In genomic region chr2:101699191-101699938, GRCh38 we compare ENCODE assay signal across 8 cellular contexts. TPM values are rescaled to one million over a fixed set of nuclear protein-coding genes. Genes with fewer than 3 reads are reported as not detected.
DNase-seq lines count a peak whose midpoint lies in the region; ATAC-seq, FAIRE-seq and TF ChIP-seq lines count a peak whose summit lies in the region.

No MANE protein-coding gene starts in this region.

- TF ChIP-seq POLR2A in suprapubic skin (IDR thresholded peaks at IDR 0.05): no peak
- no peak for TF ChIP-seq POLR2A in adrenal gland (IDR thresholded peaks at IDR 0.05)

- FAIRE-seq in keratinocyte (lab: Jason Lieb, UNC): no peak

- no peaks in the 10 kb centered on the region for H3K9me1 ChIP-seq in keratinocyte (ENCODE audit: control insufficient read depth, extremely low read depth, insufficient read depth, low read length)

- peaks cover 62% of the 10 kb centered on the region for H3K79me2 ChIP-seq in keratinocyte (ENCODE audit: control insufficient read depth, insufficient read depth, low read length)

- H3K4me2 ChIP-seq in keratinocyte (ENCODE audit: control insufficient read depth, extremely low read depth, insufficient read depth, low read depth, low read length): peak overlapping the region; percentile 92

- H3K4me3 ChIP-seq in keratinocyte (ENCODE audit: control insufficient read depth in 2 of 3, extremely low read depth in 1 of 3, insufficient read depth in 2 of 3, low read depth in 1 of 3, low read length in 3 of 3) (peak overlapping the region; percentile 53 to 99 (median 95)), suprapubic skin (peak overlapping the region; percentile 72), adrenal gland (peak overlapping the region in 2 of 4 donors; percentile 29 to 91)

- peaks cover 22% of the 10 kb centered on the region for H3K36me3 Mint-ChIP-seq in activated naive CD4-positive, alpha-beta T cell treated with anti-CD3 and anti-CD28 coated beads, Interleukin-2, amount 10 ng/mL, durations not matched to agents 7 days and 5 days

- TF ChIP-seq CTCF in keratinocyte (optimal IDR thresholded peaks at IDR 0.05 in 1 of 3, IDR thresholded peaks at IDR 0.05 in 1 of 3, conservative IDR thresholded peaks at IDR 0.05 in 1 of 3; ENCODE audit: extremely low read depth in 1 of 3, insufficient read depth in 2 of 3, low read length in 3 of 3): no peak
- TF ChIP-seq CTCF in suprapubic skin (IDR thresholded peaks at IDR 0.05): no peak
- no peak for TF ChIP-seq CTCF in adrenal gland (IDR thresholded peaks at IDR 0.05)

- H3K4me1 ChIP-seq in keratinocyte (ENCODE audit: control insufficient read depth, extremely low read depth, insufficient read depth, low read length) (peaks cover 23% of the 10 kb centered on the region), suprapubic skin (peaks cover 41% of the 10 kb centered on the region), adrenal gland (replicated peaks in 1 of 2) (peaks cover 3 to 43% of the 10 kb centered on the region in 2 donors)

- intact Hi-C loops in adrenal gland (cut with DNase I): loop anchor here in 1 of 2 donors (10.0 kb wide), 2 partner anchors 125 to 285 kb away; no protein-coding TSS in a partner anchor

- H3K9me3 Mint-ChIP-seq in activated naive CD4-positive, alpha-beta T cell treated with anti-CD3 and anti-CD28 coated beads, Interleukin-2, amount 10 ng/mL, durations not matched to agents 7 days and 5 days: peaks cover 2% of the 10 kb centered on the region

- CTCF ChIA-PET in activated naive CD4-positive, alpha-beta T cell treated with anti-CD3 and anti-CD28 coated beads, Interleukin-2, amount 10 ng/mL, durations not matched to agents 7 days and 5 days (lab: Charles Lee): interaction anchor here (0.6 to 3.1 kb wide), 6 partner anchors 18 to 357 kb away, joined by 3 to 23 read pairs (median 4); no protein-coding TSS in a partner anchor

- peaks cover 11% of the 10 kb centered on the region for H4K20me1 ChIP-seq in keratinocyte (ENCODE audit: control insufficient read depth, extremely low read depth, insufficient read depth, low read length)

- no peaks in the 10 kb centered on the region for H3K27me3 Mint-ChIP-seq in activated naive CD4-positive, alpha-beta T cell treated with anti-CD3 and anti-CD28 coated beads, Interleukin-2, amount 10 ng/mL, durations not matched to agents 7 days and 5 days

- H3K27ac Mint-ChIP-seq in activated naive CD4-positive, alpha-beta T cell treated with anti-CD3 and anti-CD28 coated beads, Interleukin-2, amount 10 ng/mL, durations not matched to agents 7 days and 5 days: no peak overlapping the region

- H3K4me1 Mint-ChIP-seq in activated naive CD4-positive, alpha-beta T cell treated with anti-CD3 and anti-CD28 coated beads, Interleukin-2, amount 10 ng/mL, durations not matched to agents 7 days and 5 days: peaks cover 32% of the 10 kb centered on the region

- H3K4me3 Mint-ChIP-seq in activated naive CD4-positive, alpha-beta T cell treated with anti-CD3 and anti-CD28 coated beads, Interleukin-2, amount 10 ng/mL, durations not matched to agents 7 days and 5 days: no peak overlapping the region

- peak overlapping the region; percentile 92 for H3K9ac ChIP-seq in keratinocyte (ENCODE audit: control insufficient read depth, extremely low read depth, insufficient read depth, low read length)

- H3K27ac ChIP-seq in keratinocyte (ENCODE audit: control insufficient read depth, insufficient read depth, low read length): peak overlapping the region; percentile 87
- H3K27ac ChIP-seq in suprapubic skin: peak overlapping the region; percentile 75
- H3K27ac ChIP-seq in adrenal gland: no peak overlapping the region

- no peaks in the 10 kb centered on the region for H3K27me3 ChIP-seq in keratinocyte (ENCODE audit: control insufficient read depth, extremely low read depth, insufficient read depth, low read length)
- no peaks in the 10 kb centered on the region for H3K27me3 ChIP-seq in suprapubic skin
- no peaks in the 10 kb centered on the region for H3K27me3 ChIP-seq in adrenal gland

- WGBS in suprapubic skin: 35% methylated on average over 15 of the region's 15 CpGs
- 65 to 78% (median 68%) methylated on average over 15 of the region's 15 CpGs for WGBS in adrenal gland, 4 donors

- dilution Hi-C loops in keratinocyte (cut with MboI; ENCODE audit: extremely low pct_ligation_motif_present, low sequenced_read_pairs): no loop called here

- peaks cover 4 to 9% of the 10 kb centered on the region in 2 experiments for H3K36me3 ChIP-seq in keratinocyte (ENCODE audit: control insufficient read depth in 2 of 2, extremely low read depth in 1 of 2, insufficient read depth in 2 of 2, low read length in 2 of 2)
- no peaks in the 10 kb centered on the region for H3K36me3 ChIP-seq in suprapubic skin
- no peaks in the 10 kb centered on the region for H3K36me3 ChIP-seq in adrenal gland (replicated peaks in 1 of 2)

- no peak for ATAC-seq in GM19023 (IDR thresholded peaks at IDR 0.05; ENCODE audit: unreplicated experiment)

- H3K9me3 ChIP-seq in keratinocyte (ENCODE audit: control insufficient read depth, low read depth, low read length) (no peaks in the 10 kb centered on the region), suprapubic skin (no peaks in the 10 kb centered on the region), adrenal gland (replicated peaks in 1 of 3) (no peaks in the 10 kb centered on the region)

- peak; percentile 72 for DNase-seq in activated effector memory CD4-positive, alpha-beta T cell treated with anti-CD3 and anti-CD28 coated beads, Interleukin-2, amount 50 U/mL, for 16 hours
- DNase-seq in activated effector memory CD4-positive, alpha-beta T cell treated with Interleukin-2 at 50 U/mL for 16 hours: no peak
- peak; percentile 39 for DNase-seq in activated naive CD4-positive, alpha-beta T cell treated with anti-CD3 and anti-CD28 coated beads, Interleukin-2, amount 10 ng/mL, durations not matched to agents 7 days and 5 days
- no peak for DNase-seq in keratinocyte (ENCODE audit: low read depth, low spot score)
- no peak for DNase-seq in suprapubic skin (ENCODE audit: low spot score in 2 of 2)
- no peak for DNase-seq in adrenal gland
- DNase-seq in GF-D8 (lab: John Stamatoyannopoulos, UW): no peak

- no peak overlapping the region for H2AFZ ChIP-seq in keratinocyte (ENCODE audit: control insufficient read depth, low read length)

- no peak for TF ChIP-seq EP300 in suprapubic skin (IDR thresholded peaks at IDR 0.05)

RNA-seq across cellular contexts. Expression of gene MAP4K4, which starts 1.9 kb away (rescaled TPM):
- polyA plus RNA-seq in keratinocyte (46.6 to 99.0 TPM (median 84.1 TPM) in 3 replicates), adrenal gland (10 to 100 TPM in 2 of 3 donors, 1 to 10 TPM in 1; 8.7 to 17.1 (median 15.9) TPM)
- polyA plus RNA-seq in keratinocyte (2011; ENCODE audit: low read depth): 57.9 TPM
- 69.4 and 77.1 TPM in 2 replicates for polyA plus RNA-seq in keratinocyte (2011; cell fraction: cytosol; rRNA removed)
- 90.2 and 109 TPM in 2 replicates for polyA plus RNA-seq in keratinocyte (2011; cell fraction: nucleus; rRNA removed)
- polyA plus RNA-seq in keratinocyte (2012; ENCODE audit: low replicate concordance): 45.2 and 134 TPM in 2 replicates
- polyA minus RNA-seq in keratinocyte: 79.8 to 148 TPM (median 96.9 TPM) in 3 replicates
- polyA minus RNA-seq in keratinocyte (2011; cell fraction: cytosol; rRNA and poly(A)+ RNA removed): 46.4 TPM
- 106 and 199 TPM in 2 replicates for polyA minus RNA-seq in keratinocyte (2011; cell fraction: nucleus; rRNA and poly(A)+ RNA removed)
- total RNA-seq in suprapubic skin (10 to 100 TPM; 29.6 to 56.6 (median 38.2) TPM), adrenal gland (10 to 100 TPM; 11.6 to 29.4 (median 22.9) TPM)

Comparison
In these comparisons a context has a peak if more than half of its experiments do, and no peak if none do; other contexts are left out.
1. DNase-seq: peak in activated effector memory CD4-positive, alpha-beta T cell treated with anti-CD3 and anti-CD28 coated beads, Interleukin-2, amount 50 U/mL, for 16 hours (single experiment) and activated naive CD4-positive, alpha-beta T cell treated with anti-CD3 and anti-CD28 coated beads, Interleukin-2, amount 10 ng/mL, durations not matched to agents 7 days and 5 days (single experiment); none in activated effector memory CD4-positive, alpha-beta T cell treated with Interleukin-2 at 50 U/mL for 16 hours (single experiment), keratinocyte (single experiment), suprapubic skin (0 of 2), adrenal gland (0 of 7) and GF-D8 (single experiment).
2. H3K27ac ChIP-seq: peak in keratinocyte (single experiment) and suprapubic skin (single experiment); none in adrenal gland (0 of 5).